1 cellular context compared by ENCODE assay signal in genomic region chr3:99954914-99955644, GRCh38.
TF ChIP-seq lines count a peak whose summit lies in the region.

No MANE protein-coding gene starts in this region.

TF ChIP-seq in HEK293, 187 proteins besides CTCF, POLR2A, EP300 and RAD21 (continued from another document):
- TF ChIP-seq MYNN (tag by site-specific recombination; IDR thresholded peaks at IDR 0.05; ENCODE audit: borderline replicate concordance) (no peak), ZNF140 (tag by site-specific recombination; IDR thresholded peaks at IDR 0.05) (no peak), HOXC10 (CRISPR knock-in tag; IDR thresholded peaks at IDR 0.05) (no peak), KLF9 (tag by site-specific recombination; IDR thresholded peaks at IDR 0.05; ENCODE audit: low read depth) (no peak), ZNF16 (tag by site-specific recombination; IDR thresholded peaks at IDR 0.05; ENCODE audit: low read depth) (no peak), ZNF580 (tag by site-specific recombination; IDR thresholded peaks at IDR 0.05) (no peak), ZNF239 (tag by site-specific recombination; IDR thresholded peaks at IDR 0.05) (no peak)
- TF ChIP-seq, protein P1, sequence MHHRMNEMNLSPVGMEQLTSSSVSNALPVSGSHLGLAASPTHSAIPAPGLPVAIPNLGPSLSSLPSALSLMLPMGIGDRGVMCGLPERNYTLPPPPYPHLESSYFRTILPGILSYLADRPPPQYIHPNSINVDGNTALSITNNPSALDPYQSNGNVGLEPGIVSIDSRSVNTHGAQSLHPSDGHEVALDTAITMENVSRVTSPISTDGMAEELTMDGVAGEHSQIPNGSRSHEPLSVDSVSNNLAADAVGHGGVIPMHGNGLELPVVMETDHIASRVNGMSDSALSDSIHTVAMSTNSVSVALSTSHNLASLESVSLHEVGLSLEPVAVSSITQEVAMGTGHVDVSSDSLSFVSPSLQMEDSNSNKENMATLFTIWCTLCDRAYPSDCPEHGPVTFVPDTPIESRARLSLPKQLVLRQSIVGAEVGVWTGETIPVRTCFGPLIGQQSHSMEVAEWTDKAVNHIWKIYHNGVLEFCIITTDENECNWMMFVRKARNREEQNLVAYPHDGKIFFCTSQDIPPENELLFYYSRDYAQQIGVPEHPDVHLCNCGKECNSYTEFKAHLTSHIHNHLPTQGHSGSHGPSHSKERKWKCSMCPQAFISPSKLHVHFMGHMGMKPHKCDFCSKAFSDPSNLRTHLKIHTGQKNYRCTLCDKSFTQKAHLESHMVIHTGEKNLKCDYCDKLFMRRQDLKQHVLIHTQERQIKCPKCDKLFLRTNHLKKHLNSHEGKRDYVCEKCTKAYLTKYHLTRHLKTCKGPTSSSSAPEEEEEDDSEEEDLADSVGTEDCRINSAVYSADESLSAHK (tag by site-specific recombination; IDR thresholded peaks at IDR 0.05) = peak; percentile 85
